2 cellular contexts compared by ENCODE assay signal in genomic region chr17:63822537-63822936, GRCh38.
A peak's percentile ranks its signal among the peaks of the same experiment; 100 is the strongest.
TF ChIP-seq lines count a peak whose summit lies in the region.

No MANE protein-coding gene starts in this region.

TF ChIP-seq in SK-N-SH treated with all-trans-retinoic acid at 6 μM for 48 hours, 23 proteins besides CTCF, POLR2A, EP300 and RAD21:
- TF ChIP-seq ZNF70 (CRISPR knock-in tag; IDR thresholded peaks at IDR 0.05), result no peak
- TF ChIP-seq ARNTL (CRISPR knock-in tag; IDR thresholded peaks at IDR 0.05; ENCODE audit: borderline replicate concordance, low read depth), result no peak
- peak; percentile 86 for TF ChIP-seq ZFP3 (CRISPR knock-in tag; IDR thresholded peaks at IDR 0.05)
- TF ChIP-seq TOX (CRISPR knock-in tag; IDR thresholded peaks at IDR 0.05; ENCODE audit: borderline replicate concordance), result 0 out of 2 replicates have a peak, but pooled peaks have one; percentile 9

TF ChIP-seq in SK-N-SH, 30 proteins besides CTCF, POLR2A, EP300 and RAD21:
- no peak for TF ChIP-seq MXI1 (IDR thresholded peaks at IDR 0.05; ENCODE audit: low read depth, low read length)
- TF ChIP-seq GABPA (IDR thresholded peaks at IDR 0.05; ENCODE audit: low read depth), result no peak
- TF ChIP-seq, protein P1, sequence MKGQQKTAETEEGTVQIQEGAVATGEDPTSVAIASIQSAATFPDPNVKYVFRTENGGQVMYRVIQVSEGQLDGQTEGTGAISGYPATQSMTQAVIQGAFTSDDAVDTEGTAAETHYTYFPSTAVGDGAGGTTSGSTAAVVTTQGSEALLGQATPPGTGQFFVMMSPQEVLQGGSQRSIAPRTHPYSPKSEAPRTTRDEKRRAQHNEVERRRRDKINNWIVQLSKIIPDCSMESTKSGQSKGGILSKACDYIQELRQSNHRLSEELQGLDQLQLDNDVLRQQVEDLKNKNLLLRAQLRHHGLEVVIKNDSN (IDR thresholded peaks at IDR 0.05; ENCODE audit: borderline replicate concordance, low read depth), result no peak
- no peak for TF ChIP-seq NRF1 (IDR thresholded peaks at IDR 0.05; ENCODE audit: low read depth, low read length)
- TF ChIP-seq FOXJ3 (CRISPR knock-in tag; IDR thresholded peaks at IDR 0.05), result no peak
- no peak for TF ChIP-seq YY1 (IDR thresholded peaks at IDR 0.05; ENCODE audit: low read depth)
- TF ChIP-seq CHD2 (IDR thresholded peaks at IDR 0.05; ENCODE audit: low read length, partially characterized antibody), result no peak
- no peak for TF ChIP-seq FOSL2 (IDR thresholded peaks at IDR 0.05; ENCODE audit: borderline replicate concordance, low read depth)
